Comparison of ENCODE assay signal across 10 cellular contexts in the genomic region with DNA sequence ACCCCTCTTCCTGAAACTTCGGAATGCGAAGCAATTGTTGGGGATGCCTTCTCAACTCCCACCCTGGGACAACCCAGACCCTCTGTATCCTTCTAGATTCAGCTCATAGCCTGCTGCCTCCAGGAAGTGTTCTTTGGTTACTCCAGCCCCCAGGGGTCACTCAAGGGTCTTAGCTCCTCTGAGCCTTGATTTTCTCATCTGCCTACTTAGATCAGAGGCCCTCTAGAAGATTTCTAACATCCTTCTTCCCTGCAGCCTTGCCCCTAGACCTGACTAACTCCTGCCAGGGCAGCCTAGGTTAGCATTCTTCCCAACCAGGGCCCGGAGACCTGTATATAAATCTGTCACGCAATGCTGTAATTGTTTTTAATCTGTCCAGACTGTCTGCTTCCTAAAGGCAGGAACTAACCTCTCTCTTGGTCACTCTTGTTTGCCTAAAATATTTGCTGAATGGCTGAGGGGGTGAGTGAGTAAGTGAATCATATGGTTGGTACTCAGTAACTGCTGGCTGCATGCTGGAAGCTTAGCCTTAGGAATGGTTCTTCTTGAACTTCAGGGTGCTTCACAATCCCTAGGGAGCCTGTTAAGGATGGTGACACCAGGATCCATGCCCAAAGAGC. TPM values are rescaled to one million over a fixed set of nuclear protein-coding genes. Genes with fewer than 3 reads are reported as not detected.
DNase-seq lines count a peak whose midpoint lies in the region; ATAC-seq and TF ChIP-seq lines count a peak whose summit lies in the region.
"Had no signal": no experiment of that assay in that cellular context is flagged by ENCODE, and none has a peak within 500 bp of the region (broad histone marks: within the 10 kb centered on the region; RNA-seq: fewer than 3 reads in every experiment).

No MANE protein-coding gene starts in this region.

- H3K36me3 Mint-ChIP-seq in activated naive CD4-positive, alpha-beta T cell treated with anti-CD3 and anti-CD28 coated beads, Interleukin-2, amount 10 ng/mL, durations not matched to agents 7 days and 5 days = peaks cover 18% of the 10 kb centered on the region
- peaks cover 19% of the 10 kb centered on the region for H3K36me3 Mint-ChIP-seq in T-cell
- no peaks in the 10 kb centered on the region for H3K36me3 Mint-ChIP-seq in glutamatergic neuron (ENCODE audit: unreplicated experiment)

- peaks cover 3% of the 10 kb centered on the region for H3K79me2 ChIP-seq in fibroblast of lung (ENCODE audit: control insufficient read depth, insufficient read depth, low read length)

- ATAC-seq in T-cell (replicated peaks in 1 of 4) (no peak), GM21381 (IDR thresholded peaks at IDR 0.05; ENCODE audit: unreplicated experiment) (no peak)
- ATAC-seq: gastroesophageal sphincter had no signal

- H3K9me3 ChIP-seq in fibroblast of lung (ENCODE audit: control insufficient read depth, insufficient read depth, low read depth, low read length) (no peaks in the 10 kb centered on the region), stomach (no peaks in the 10 kb centered on the region)
- H3K9me3 ChIP-seq: gastroesophageal sphincter had no signal

- H3K36me3 ChIP-seq in fibroblast of lung (ENCODE audit: control insufficient read depth, insufficient read depth, low read length) = peaks cover 3% of the 10 kb centered on the region
- peaks cover 0 to 11% (median 3%) of the 10 kb centered on the region in 4 donors for H3K36me3 ChIP-seq in stomach

- no peak for DNase-seq in activated naive CD4-positive, alpha-beta T cell treated with anti-CD3 and anti-CD28 coated beads, Interleukin-2, amount 10 ng/mL, durations not matched to agents 7 days and 5 days
- DNase-seq in activated naive CD4-positive, alpha-beta T cell treated with anti-CD3 and anti-CD28 coated beads, Interleukin-2, amount 50 U/mL, for 16 hours = no peak
- DNase-seq in T-cell (no peak), fibroblast of lung (ENCODE audit: low read depth in 2 of 2) (peak; percentile 38 to 96), stomach (no peak), glutamatergic neuron (no peak)
- no peak for DNase-seq in stimulated activated CD4-positive, alpha-beta T cell treated with anti-CD3 and anti-CD28 coated beads, Interleukin-4, amount 100 ng/mL, for 4 hours
- DNase-seq: NCI-H69 had no signal

- POLR2A ChIA-PET in T-cell (lab: Charles Lee) = no interaction called here

- no peaks in the 10 kb centered on the region for H3K27me3 Mint-ChIP-seq in activated naive CD4-positive, alpha-beta T cell treated with anti-CD3 and anti-CD28 coated beads, Interleukin-2, amount 10 ng/mL, durations not matched to agents 7 days and 5 days
- H3K27me3 Mint-ChIP-seq in T-cell (no peaks in the 10 kb centered on the region), glutamatergic neuron (ENCODE audit: unreplicated experiment) (peaks cover 4% of the 10 kb centered on the region)

- CTCF ChIA-PET in activated naive CD4-positive, alpha-beta T cell treated with anti-CD3 and anti-CD28 coated beads, Interleukin-2, amount 10 ng/mL, durations not matched to agents 7 days and 5 days (lab: Charles Lee) = interaction anchor here (1.0 to 4.4 kb wide), 11 partner anchors 9 to 224 kb away, joined by 3 to 69 read pairs (median 9); no protein-coding TSS in a partner anchor
- CTCF ChIA-PET in T-cell (lab: Charles Lee) = interaction anchor here (1.1 to 2.3 kb wide), 2 partner anchors 17 to 126 kb away, joined by 3 to 7 read pairs; no protein-coding TSS in a partner anchor

- H3K27ac ChIP-seq in fibroblast of lung (ENCODE audit: insufficient read depth, low read length) (peak overlapping the region; percentile 24), stomach (peak overlapping the region in 4 of 5 donors; percentile 39 to 67 (median 61))
- H3K27ac ChIP-seq: gastroesophageal sphincter had no signal

- H3K9me3 Mint-ChIP-seq in activated naive CD4-positive, alpha-beta T cell treated with anti-CD3 and anti-CD28 coated beads, Interleukin-2, amount 10 ng/mL, durations not matched to agents 7 days and 5 days = no peaks in the 10 kb centered on the region
- H3K9me3 Mint-ChIP-seq in T-cell (no peaks in the 10 kb centered on the region), glutamatergic neuron (ENCODE audit: unreplicated experiment) (no peaks in the 10 kb centered on the region)

- H3K9ac ChIP-seq in fibroblast of lung (ENCODE audit: insufficient read depth, low read length) = no peak overlapping the region

- no peak for TF ChIP-seq EP300 in stomach (IDR thresholded peaks at IDR 0.05)

- no peak overlapping the region for H3K4me3 ChIP-seq in fibroblast of lung (replicated peaks in 1 of 4; ENCODE audit: control extremely low read depth in 1 of 4, insufficient read depth in 1 of 4, low read depth in 3 of 4, low read length in 4 of 4)
- no peak overlapping the region for H3K4me3 ChIP-seq in stomach
- H3K4me3 ChIP-seq: gastroesophageal sphincter had no signal

- intact Hi-C loops in stomach (cut with DNase I; ENCODE audit: low total_unique reads) = loop anchor here (10.0 kb wide), 1 partner anchor 96 kb away; no protein-coding TSS in a partner anchor

- H3K27ac Mint-ChIP-seq in activated naive CD4-positive, alpha-beta T cell treated with anti-CD3 and anti-CD28 coated beads, Interleukin-2, amount 10 ng/mL, durations not matched to agents 7 days and 5 days = peak overlapping the region; percentile 87
- H3K27ac Mint-ChIP-seq in T-cell = peak overlapping the region; percentile 91 to 96
- no peak overlapping the region for H3K27ac Mint-ChIP-seq in glutamatergic neuron (ENCODE audit: unreplicated experiment)

- H3K4me3 Mint-ChIP-seq in activated naive CD4-positive, alpha-beta T cell treated with anti-CD3 and anti-CD28 coated beads, Interleukin-2, amount 10 ng/mL, durations not matched to agents 7 days and 5 days = no peak overlapping the region
- peak overlapping the region; percentile 14 to 63 (median 52) for H3K4me3 Mint-ChIP-seq in T-cell
- no peak overlapping the region for H3K4me3 Mint-ChIP-seq in glutamatergic neuron (ENCODE audit: unreplicated experiment)

- peaks cover 17% of the 10 kb centered on the region for H3K4me1 ChIP-seq in fibroblast of lung (ENCODE audit: control insufficient read depth, extremely low read depth, insufficient read depth, low read length)
- peaks cover 47 to 79% (median 60%) of the 10 kb centered on the region in 4 donors for H3K4me1 ChIP-seq in stomach

- 63 to 75% (median 64%) methylated on average over 4 of the region's 4 CpGs for WGBS in stomach, 5 donors

- H3K4me2 ChIP-seq in fibroblast of lung (ENCODE audit: extremely low read depth, insufficient read depth, low read length) = peak overlapping the region; percentile 66

- TF ChIP-seq CTCF in fibroblast of lung (conservative IDR thresholded peaks at IDR 0.05 in 1 of 2, IDR thresholded peaks at IDR 0.05 in 1 of 2; ENCODE audit: low read depth in 1 of 2, low read length in 2 of 2) (no peak), stomach (IDR thresholded peaks at IDR 0.05) (no peak), glutamatergic neuron (IDR thresholded peaks at IDR 0.05; ENCODE audit: partially characterized antibody, unreplicated experiment) (no peak)

- H2AFZ ChIP-seq in fibroblast of lung (ENCODE audit: low read length) = no peak overlapping the region

- TF ChIP-seq POLR2A in stomach (IDR thresholded peaks at IDR 0.05) = no peak

- H4K20me1 ChIP-seq in fibroblast of lung (ENCODE audit: control insufficient read depth, extremely low read depth, insufficient read depth, low read length) = no peaks in the 10 kb centered on the region

- no peaks in the 10 kb centered on the region for H3K27me3 ChIP-seq in fibroblast of lung (ENCODE audit: control insufficient read depth, insufficient read depth, low read length)
- H3K27me3 ChIP-seq in stomach = no peaks in the 10 kb centered on the region
- H3K27me3 ChIP-seq: gastroesophageal sphincter had no signal

- H3K4me1 Mint-ChIP-seq in activated naive CD4-positive, alpha-beta T cell treated with anti-CD3 and anti-CD28 coated beads, Interleukin-2, amount 10 ng/mL, durations not matched to agents 7 days and 5 days = peaks cover 68% of the 10 kb centered on the region
- H3K4me1 Mint-ChIP-seq in T-cell = peaks cover 79 to 87% (median 82%) of the 10 kb centered on the region in 3 donors
- H3K4me1 Mint-ChIP-seq in glutamatergic neuron (ENCODE audit: low read depth, unreplicated experiment) = peaks cover 32% of the 10 kb centered on the region

RNA-seq across cellular contexts. Expression of gene GALNT10, which starts 8.2 kb away (rescaled TPM):
- 10 to 100 TPM; 26.9 to 62.7 (median 40.8) TPM for total RNA-seq in T-cell
- 16.2 and 18.3 TPM in 2 replicates for total RNA-seq in fibroblast of lung
- 35.8 and 48.5 TPM in 2 replicates for polyA plus RNA-seq in fibroblast of lung
- polyA plus RNA-seq in fibroblast of lung (2012) = 37.1 and 37.9 TPM in 2 replicates
- polyA minus RNA-seq in fibroblast of lung (ENCODE audit: low replicate concordance) = 51.9 and 108 TPM in 2 replicates
- total RNA-seq in stomach = 10 to 100 TPM; 24.9 to 76.4 (median 47.7) TPM
- polyA plus RNA-seq in stomach = 10 to 100 TPM in 1 of 3 donors, 1 to 10 TPM in 2; 5.3 to 12.2 (median 6.4) TPM
- 4.8 TPM for total RNA-seq in glutamatergic neuron (ENCODE audit: unreplicated experiment)

Comparison
In these comparisons a context has a peak if more than half of its experiments do, and no peak if none do; other contexts are left out.
1. DNase-seq: peak in fibroblast of lung (2 of 2); none in activated naive CD4-positive, alpha-beta T cell treated with anti-CD3 and anti-CD28 coated beads, Interleukin-2, amount 10 ng/mL, durations not matched to agents 7 days and 5 days (single experiment), activated naive CD4-positive, alpha-beta T cell treated with anti-CD3 and anti-CD28 coated beads, Interleukin-2, amount 50 U/mL, for 16 hours (single experiment), T-cell (0 of 34), stomach (single experiment), glutamatergic neuron (single experiment) and stimulated activated CD4-positive, alpha-beta T cell treated with anti-CD3 and anti-CD28 coated beads, Interleukin-4, amount 100 ng/mL, for 4 hours (0 of 2).
2. H3K4me3 Mint-ChIP-seq: peak in T-cell (3 of 3); none in activated naive CD4-positive, alpha-beta T cell treated with anti-CD3 and anti-CD28 coated beads, Interleukin-2, amount 10 ng/mL, durations not matched to agents 7 days and 5 days (single experiment) and glutamatergic neuron (single experiment).